ENCODE assay signal across 23 cellular contexts in the genomic region with DNA sequence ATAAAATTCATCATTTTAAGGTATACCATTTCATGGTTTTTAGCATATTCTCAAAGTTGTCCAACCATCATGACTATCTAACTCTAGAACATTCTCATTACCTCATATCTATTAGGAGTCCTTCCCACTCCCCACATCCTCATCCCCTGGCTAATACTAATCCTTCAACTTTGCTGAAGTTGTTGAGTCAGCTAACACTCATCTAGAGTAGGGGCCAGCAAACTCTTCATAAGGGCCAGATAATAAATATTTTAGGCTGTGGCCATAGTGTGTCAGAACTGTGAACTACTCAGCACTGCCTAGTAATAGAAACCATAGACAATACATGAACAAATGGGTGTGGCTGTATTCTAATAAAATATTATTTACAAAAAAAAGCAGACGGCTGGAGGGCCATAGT. TPM values are rescaled to one million over a fixed set of nuclear protein-coding genes. Genes with fewer than 3 reads are reported as not detected.
DNase-seq lines count a peak whose midpoint lies in the region; ATAC-seq and TF ChIP-seq lines count a peak whose summit lies in the region.
"Had no signal": no experiment of that assay in that cellular context is flagged by ENCODE, and none has a peak within 500 bp of the region (broad histone marks: within the 10 kb centered on the region; RNA-seq: fewer than 3 reads in every experiment).

No MANE protein-coding gene starts in this region.

- H2AFZ ChIP-seq in GM23338 (no peak overlapping the region), fibroblast of lung (ENCODE audit: low read length) (no peak overlapping the region)
- H2AFZ ChIP-seq: hepatocyte had no signal

- POLR2A ChIA-PET in CD8-positive, alpha-beta T cell (lab: Charles Lee): no interaction called here

- H3K36me3 ChIP-seq in GM23338 (ENCODE audit: insufficient read depth): peaks cover 7% of the 10 kb centered on the region; the same call in 1 of the 2 replicates
- H3K36me3 ChIP-seq in fibroblast of lung (ENCODE audit: control insufficient read depth, insufficient read depth, low read length): peaks cover 13% of the 10 kb centered on the region
- H3K36me3 ChIP-seq in CD8-positive, alpha-beta T cell (ENCODE audit: insufficient read depth, low read length): no peaks in the 10 kb centered on the region

- H3K4me3 Mint-ChIP-seq in GM23338: no peak overlapping the region
- H3K4me3 Mint-ChIP-seq in T-helper 17 cell: no peak overlapping the region
- no peak overlapping the region for H3K4me3 Mint-ChIP-seq in CD8-positive, alpha-beta T cell
- H3K4me3 Mint-ChIP-seq: activated CD4-positive, alpha-beta memory T cell treated with anti-CD3 and anti-CD28 coated beads, Interleukin-2, amount 10 ng/mL, durations not matched to agents 7 days and 5 days; nephron progenitor cell had no signal

- H3K4me1 ChIP-seq in GM23338 (ENCODE audit: insufficient read depth): peaks cover 12% of the 10 kb centered on the region
- H3K4me1 ChIP-seq in fibroblast of lung (ENCODE audit: control insufficient read depth, extremely low read depth, insufficient read depth, low read length): peaks cover 7% of the 10 kb centered on the region
- peaks cover 12% of the 10 kb centered on the region for H3K4me1 ChIP-seq in CD8-positive, alpha-beta T cell (ENCODE audit: insufficient read depth, low read length)

- H3K27me3 Mint-ChIP-seq in GM23338 (ENCODE audit: insufficient read depth, low read depth, poor library complexity): no peaks in the 10 kb centered on the region
- no peaks in the 10 kb centered on the region for H3K27me3 Mint-ChIP-seq in T-helper 17 cell
- H3K27me3 Mint-ChIP-seq in CD8-positive, alpha-beta T cell (ENCODE audit: low read depth): no peaks in the 10 kb centered on the region
- H3K27me3 Mint-ChIP-seq: activated CD4-positive, alpha-beta memory T cell treated with anti-CD3 and anti-CD28 coated beads, Interleukin-2, amount 10 ng/mL, durations not matched to agents 7 days and 5 days; progenitor cell of endocrine pancreas had no signal

- ATAC-seq in GM23338 (no peak), T-helper 17 cell (no peak), GM19463 (IDR thresholded peaks at IDR 0.05; ENCODE audit: unreplicated experiment) (no peak)
- ATAC-seq in CD8-positive, alpha-beta T cell: no peak
- ATAC-seq: activated naive CD4-positive, alpha-beta T cell treated with anti-CD3 and anti-CD28 coated beads, Interleukin-2, amount 50 U/mL, for 72 hours had no signal

- H3K79me2 ChIP-seq in GM23338 (replicated peaks; ENCODE audit: insufficient read depth) (no peaks in the 10 kb centered on the region; the same call in 1 of the 2 replicates), fibroblast of lung (ENCODE audit: control insufficient read depth, insufficient read depth, low read length) (peaks cover 59% of the 10 kb centered on the region)
- H3K79me2 ChIP-seq: hepatocyte had no signal

- H3K9me2 ChIP-seq in GM23338 (ENCODE audit: insufficient read depth): no peaks in the 10 kb centered on the region

- peak overlapping the region; percentile 45 for H3K27ac Mint-ChIP-seq in GM23338
- peak overlapping the region; percentile 45 for H3K27ac Mint-ChIP-seq in T-helper 17 cell
- no peak overlapping the region for H3K27ac Mint-ChIP-seq in CD8-positive, alpha-beta T cell
- H3K27ac Mint-ChIP-seq: activated CD4-positive, alpha-beta memory T cell treated with anti-CD3 and anti-CD28 coated beads, Interleukin-2, amount 10 ng/mL, durations not matched to agents 7 days and 5 days; activated naive CD4-positive, alpha-beta T cell treated with anti-CD3 and anti-CD28 coated beads, Interleukin-2, amount 50 U/mL, for 72 hours; nephron progenitor cell; progenitor cell of endocrine pancreas had no signal

- intact Hi-C loops in CD8-positive, alpha-beta T cell (cut with DNase I, micrococcal nuclease): loop anchor here in 1 of 2 experiments (5.0 kb wide), 1 partner anchor 102 kb away; a partner anchor contains a TSS

- no peak overlapping the region for H3K9ac ChIP-seq in fibroblast of lung (ENCODE audit: insufficient read depth, low read length)

- H4K20me1 ChIP-seq in GM23338 (replicated peaks; ENCODE audit: insufficient read depth) (no peaks in the 10 kb centered on the region; the same call in 1 of the 2 replicates), fibroblast of lung (ENCODE audit: control insufficient read depth, extremely low read depth, insufficient read depth, low read length) (no peaks in the 10 kb centered on the region)

- no peak overlapping the region for H3K27ac ChIP-seq in GM23338 (ENCODE audit: low read depth)
- no peak overlapping the region for H3K27ac ChIP-seq in fibroblast of lung (ENCODE audit: insufficient read depth, low read length)
- H3K27ac ChIP-seq in CD8-positive, alpha-beta T cell (ENCODE audit: low read depth, low read length): no peak overlapping the region
- H3K27ac ChIP-seq: esophagus squamous epithelium, hepatocyte, Peyer's patch, spleen, testis, VCaP had no signal

- TF ChIP-seq CTCF in GM23338 (conservative IDR thresholded peaks at IDR 0.05; ENCODE audit: low read depth in 2 of 2) (no peak), fibroblast of lung (conservative IDR thresholded peaks at IDR 0.05 in 1 of 2, IDR thresholded peaks at IDR 0.05 in 1 of 2; ENCODE audit: low read depth in 1 of 2, low read length in 2 of 2) (no peak)
- no peak for TF ChIP-seq CTCF in CD8-positive, alpha-beta T cell (IDR thresholded peaks at IDR 0.05)

- H3K36me3 Mint-ChIP-seq in GM23338 (ENCODE audit: low read depth) (peaks cover 3% of the 10 kb centered on the region; the same call in 1 of the 3 replicates), T-helper 17 cell (ENCODE audit: low read depth) (peaks cover 2% of the 10 kb centered on the region)
- H3K36me3 Mint-ChIP-seq in CD8-positive, alpha-beta T cell: peaks cover 26% of the 10 kb centered on the region

- DNase-seq in GM23338 (ENCODE audit: low spot score) (no peak), T-helper 17 cell (no peak), fibroblast of lung (ENCODE audit: low read depth in 2 of 2) (peak; percentile 40 to 84), skeletal muscle cell (ENCODE audit: low read depth) (peak; percentile 41), NCI-H2171 (lab: John Stamatoyannopoulos, UW) (no peak), NCI-H1105 treated with DMSO at 0.1 percent for 48 hours (lab: John Stamatoyannopoulos, UW) (no peak)
- DNase-seq in CD8-positive, alpha-beta T cell: no peak
- DNase-seq: activated CD4-positive, alpha-beta memory T cell treated with anti-CD3 and anti-CD28 coated beads, Interleukin-2, amount 10 ng/mL, durations not matched to agents 7 days and 5 days; activated T-cell treated with anti-CD3 and anti-CD28 coated beads, Interleukin-2, amount 50 U/mL, for 48 hours; DMS 273 treated with DMSO at 0.1 percent for 48 hours; esophagus squamous epithelium; kidney; MM.1S; NCI-H1694; nephron progenitor cell; Peyer's patch; spleen; testis had no signal

- no peaks in the 10 kb centered on the region for H3K9me3 Mint-ChIP-seq in GM23338
- H3K9me3 Mint-ChIP-seq in CD8-positive, alpha-beta T cell: no peaks in the 10 kb centered on the region
- H3K9me3 Mint-ChIP-seq: activated CD4-positive, alpha-beta memory T cell treated with anti-CD3 and anti-CD28 coated beads, Interleukin-2, amount 10 ng/mL, durations not matched to agents 7 days and 5 days; activated naive CD4-positive, alpha-beta T cell treated with anti-CD3 and anti-CD28 coated beads, Interleukin-2, amount 50 U/mL, for 72 hours; nephron progenitor cell had no signal

- H3K9me3 ChIP-seq in T-helper 17 cell (ENCODE audit: control insufficient read depth, low read length, poor library complexity, severe bottlenecking): no peaks in the 10 kb centered on the region
- H3K9me3 ChIP-seq in fibroblast of lung (ENCODE audit: control insufficient read depth, insufficient read depth, low read depth, low read length): no peaks in the 10 kb centered on the region
- H3K9me3 ChIP-seq in CD8-positive, alpha-beta T cell (ENCODE audit: low read length): no peaks in the 10 kb centered on the region
- H3K9me3 ChIP-seq: esophagus squamous epithelium, Peyer's patch, spleen, testis had no signal

- H3F3A ChIP-seq in GM23338 (replicated peaks; ENCODE audit: low read depth): 0 out of 2 replicates have a peak, but pooled peaks cover 5% of the 10 kb centered on the region

- H3K4me3 ChIP-seq in GM23338 (no peak overlapping the region), fibroblast of lung (replicated peaks in 1 of 4; ENCODE audit: control extremely low read depth in 1 of 4, insufficient read depth in 1 of 4, low read depth in 3 of 4, low read length in 4 of 4) (no peak overlapping the region), skeletal muscle cell (ENCODE audit: low read depth, low read length) (no peak overlapping the region)
- H3K4me3 ChIP-seq in CD8-positive, alpha-beta T cell (ENCODE audit: low read depth, low read length): no peak overlapping the region
- H3K4me3 ChIP-seq: esophagus squamous epithelium, hepatocyte, Peyer's patch, spleen, testis had no signal

- no peak overlapping the region for H3K4me2 ChIP-seq in GM23338
- H3K4me2 ChIP-seq in fibroblast of lung (ENCODE audit: extremely low read depth, insufficient read depth, low read length): no peak overlapping the region
- H3K4me2 ChIP-seq: hepatocyte had no signal

- CTCF ChIA-PET in CD8-positive, alpha-beta T cell (lab: Charles Lee): no interaction called here

- no peaks in the 10 kb centered on the region for H3K4me1 Mint-ChIP-seq in GM23338
- peaks cover 6% of the 10 kb centered on the region for H3K4me1 Mint-ChIP-seq in T-helper 17 cell
- H3K4me1 Mint-ChIP-seq in CD8-positive, alpha-beta T cell (ENCODE audit: low read depth): peaks cover 10% of the 10 kb centered on the region
- H3K4me1 Mint-ChIP-seq: nephron progenitor cell had no signal

- H3K27me3 ChIP-seq in GM23338 (ENCODE audit: insufficient read depth) (no peaks in the 10 kb centered on the region), fibroblast of lung (ENCODE audit: control insufficient read depth, insufficient read depth, low read length) (no peaks in the 10 kb centered on the region)
- no peaks in the 10 kb centered on the region for H3K27me3 ChIP-seq in CD8-positive, alpha-beta T cell (ENCODE audit: insufficient read depth, low read length)
- H3K27me3 ChIP-seq: esophagus squamous epithelium, hepatocyte, Peyer's patch, spleen, testis had no signal

TF ChIP-seq in GM23338, 12 proteins besides CTCF, POLR2A, EP300 and RAD21 (continues in another document):
- no peak for TF ChIP-seq ZNF114 (CRISPR knock-in tag; IDR thresholded peaks at IDR 0.05)

RNA-seq across cellular contexts. Expression of a gene that starts 43.0 kb away (rescaled TPM):
- 49.7 and 57.6 TPM in 2 replicates for total RNA-seq in GM23338 (2014; rRNA removed; shearing (Covaris generic))
- polyA plus RNA-seq in GM23338 (2016; fragmentation: Nextera tagmentation; extraction: Ambion mirVana): 11.2 TPM in 2 replicates
- 10 to 100 TPM; 29.4 to 38.5 TPM for total RNA-seq in T-helper 17 cell
- total RNA-seq in fibroblast of lung: 32.9 and 62.1 TPM in 2 replicates
- 24.0 and 24.1 TPM in 2 replicates for polyA plus RNA-seq in fibroblast of lung
- 22.6 and 25.8 TPM in 2 replicates for polyA plus RNA-seq in fibroblast of lung (2012)
- polyA minus RNA-seq in fibroblast of lung (ENCODE audit: low replicate concordance): 74.7 and 109 TPM in 2 replicates
- 10 to 100 TPM; 15.6 to 16.0 TPM for total RNA-seq in CD8-positive, alpha-beta T cell

Comparison
In these comparisons a context has a peak if more than half of its experiments do, and no peak if none do; other contexts are left out.
1. DNase-seq: peak in fibroblast of lung (2 of 2) and skeletal muscle cell (single experiment); none in GM23338 (single experiment), T-helper 17 cell (0 of 3), NCI-H2171 (single experiment), CD8-positive, alpha-beta T cell (0 of 7) and NCI-H1105 treated with DMSO at 0.1 percent for 48 hours (single experiment).